Comparison of ENCODE assay signal across 10 cellular contexts in the genomic region with DNA sequence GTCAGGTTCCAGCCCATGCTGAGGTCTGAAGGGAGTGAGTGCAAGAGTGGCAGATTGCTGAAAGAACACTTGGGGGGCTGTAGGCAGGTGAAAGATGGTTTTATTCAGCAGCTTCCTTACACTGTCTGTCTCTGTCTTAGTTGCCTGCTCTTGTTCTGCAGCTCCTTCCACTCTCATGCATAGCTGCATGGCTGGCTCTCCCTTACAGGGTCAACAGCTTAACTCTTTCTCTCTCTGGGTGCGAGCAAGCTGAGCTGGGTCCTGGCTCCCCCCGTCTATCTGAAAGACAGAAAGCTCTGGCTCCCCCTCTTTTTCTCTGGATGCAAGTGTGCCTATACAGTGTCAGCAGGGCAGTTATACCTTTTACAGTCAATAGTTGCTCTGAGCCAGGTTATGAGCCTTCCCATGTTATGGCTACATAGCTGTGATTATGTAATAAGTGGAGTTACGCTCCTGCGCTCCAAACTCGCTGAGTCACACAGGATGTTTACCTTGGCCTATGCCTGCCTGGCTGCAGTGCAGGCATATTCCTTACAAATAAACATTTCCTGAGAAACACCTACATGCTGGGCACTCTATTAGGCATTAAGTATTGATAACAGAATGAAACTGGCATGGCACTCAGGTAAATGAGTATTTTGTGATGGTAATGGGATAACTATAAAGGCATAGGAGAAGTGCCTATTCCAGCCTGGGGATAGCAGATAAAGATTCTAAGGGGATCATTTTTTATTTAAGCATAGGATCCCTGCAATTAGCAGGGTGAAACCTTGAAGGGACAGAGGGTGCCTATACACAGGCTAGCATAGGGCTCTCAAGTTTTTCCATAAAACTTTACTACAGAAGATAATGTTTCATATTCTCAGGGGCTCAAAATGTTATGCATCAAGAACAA.
DNase-seq lines count a peak whose midpoint lies in the region; ATAC-seq and TF ChIP-seq lines count a peak whose summit lies in the region.
"Had no signal": no experiment of that assay in that cellular context is flagged by ENCODE, and none has a peak within 500 bp of the region (broad histone marks: within the 10 kb centered on the region; RNA-seq: fewer than 3 reads in every experiment).

No MANE protein-coding gene starts in this region.

- intact Hi-C loops in PC-3 (cut with micrococcal nuclease) = no loop called here

- H4K8ac ChIP-seq in mesendoderm (ENCODE audit: low read depth, low read length) = no peak overlapping the region

- ATAC-seq in PC-3 = peak; percentile 99
- no peak for ATAC-seq in GM21529 (IDR thresholded peaks at IDR 0.05; ENCODE audit: unreplicated experiment)
- no peak for ATAC-seq in GM21576 (IDR thresholded peaks at IDR 0.05; ENCODE audit: unreplicated experiment)
- no peak for ATAC-seq in GM18858 (IDR thresholded peaks at IDR 0.05; ENCODE audit: unreplicated experiment)

- CTCF ChIA-PET in PC-3 (lab: Charles Lee) = no interaction called here

- DNase-seq in HCEC 1CT = peak; percentile 23
- peak; percentile 83 for DNase-seq in PC-3
- DNase-seq in epithelial cell of proximal tubule (ENCODE audit: low read depth) = peak; percentile 59
- DNase-seq in mesendoderm = peak; percentile 42
- DNase-seq: activated naive CD8-positive, alpha-beta T cell treated with anti-CD3 and anti-CD28 coated beads, Interleukin-2, amount 10 ng/mL, durations not matched to agents 7 days and 5 days; CD4-positive, alpha-beta T cell; NCI-H524 treated with DMSO at 0.1 percent for 48 hours had no signal

- H3K4me1 ChIP-seq in PC-3 (ENCODE audit: insufficient read depth, low read length) = peaks cover 6% of the 10 kb centered on the region
- H3K4me1 ChIP-seq in mesendoderm (ENCODE audit: control insufficient read depth, low read depth, low read length) = no peaks in the 10 kb centered on the region

- H3K4me3 ChIP-seq in PC-3 (ENCODE audit: low read length) = no peak overlapping the region
- H3K4me3 ChIP-seq in epithelial cell of proximal tubule (ENCODE audit: low read depth, low read length) = no peak overlapping the region
- H3K4me3 ChIP-seq in mesendoderm (ENCODE audit: low read length) = no peak overlapping the region

- H3K9ac ChIP-seq in PC-3 (ENCODE audit: low read length) = no peak overlapping the region
- no peak overlapping the region for H3K9ac ChIP-seq in mesendoderm (ENCODE audit: low read length)

- H2AK5ac ChIP-seq in mesendoderm (ENCODE audit: low read length) = no peak overlapping the region

- no peak overlapping the region for H4K5ac ChIP-seq in mesendoderm (ENCODE audit: low read length)

- no peak overlapping the region for H3K56ac ChIP-seq in mesendoderm (ENCODE audit: low read length)

- H2BK120ac ChIP-seq in mesendoderm (ENCODE audit: low read depth, low read length) = no peak overlapping the region

- no peak overlapping the region for H2BK5ac ChIP-seq in mesendoderm (ENCODE audit: low read length)

- no peaks in the 10 kb centered on the region for H4K20me1 ChIP-seq in PC-3 (ENCODE audit: low read length)

- no peaks in the 10 kb centered on the region for H3K9me2 ChIP-seq in PC-3 (replicated peaks; ENCODE audit: low read length)

- H2AFZ ChIP-seq in PC-3 (ENCODE audit: low read length) = no peak overlapping the region

- POLR2A ChIA-PET in PC-3 (lab: Charles Lee; ENCODE audit: unreplicated experiment) = no interaction called here

- TF ChIP-seq CTCF in PC-3 (conservative IDR thresholded peaks at IDR 0.05; ENCODE audit: low read depth, low read length) (no peak), epithelial cell of proximal tubule (conservative IDR thresholded peaks at IDR 0.05; ENCODE audit: low read depth, low read length) (no peak)

- H3K27ac ChIP-seq in PC-3 (ENCODE audit: low read length) = no peak overlapping the region
- no peak overlapping the region for H3K27ac ChIP-seq in mesendoderm (ENCODE audit: low read depth, low read length)

- no peaks in the 10 kb centered on the region for H3K27me3 ChIP-seq in PC-3 (ENCODE audit: low read length)
- no peaks in the 10 kb centered on the region for H3K27me3 ChIP-seq in mesendoderm (ENCODE audit: insufficient read depth, low read length, poor library complexity)

- no peak overlapping the region for H3K23ac ChIP-seq in mesendoderm (ENCODE audit: low read length)

- no peak overlapping the region for H3K18ac ChIP-seq in mesendoderm (ENCODE audit: low read length)

- no CpG with 5 or more reads among the region's 5 CpGs for WGBS in mesendoderm (ENCODE audit: extremely low coverage, insufficient coverage, low lambda C conversion rate)

- H3K4me2 ChIP-seq in PC-3 (ENCODE audit: low read length) = no peak overlapping the region
- H3K4me2 ChIP-seq in mesendoderm (ENCODE audit: low read length) = no peak overlapping the region

- H3K4ac ChIP-seq in mesendoderm (ENCODE audit: low read depth, low read length) = no peak overlapping the region

- H2BK15ac ChIP-seq in mesendoderm (replicated peaks; ENCODE audit: low read depth) = no peak overlapping the region

- H3K36me3 ChIP-seq in PC-3 (ENCODE audit: low read depth, low read length) = no peaks in the 10 kb centered on the region
- H3K36me3 ChIP-seq in mesendoderm (ENCODE audit: control insufficient read depth, insufficient read depth, low read length) = no peaks in the 10 kb centered on the region

- no peaks in the 10 kb centered on the region for H3K79me2 ChIP-seq in PC-3 (ENCODE audit: low read length)
- H3K79me2 ChIP-seq in mesendoderm (ENCODE audit: control insufficient read depth, insufficient read depth, low read length) = no peaks in the 10 kb centered on the region

- no peaks in the 10 kb centered on the region for H3K9me3 ChIP-seq in PC-3 (ENCODE audit: low read length)

- no TSS peak for BruUV-seq in PC-3 (replicated peaks; lab: Mats Ljungman, UMichigan)

- no peaks in the 10 kb centered on the region for H3K79me1 ChIP-seq in mesendoderm (ENCODE audit: low read length)

- H3F3A ChIP-seq in PC-3 (ENCODE audit: low read length, unreplicated experiment) = no peaks in the 10 kb centered on the region

Comparison
In these comparisons a context has a peak if more than half of its experiments do, and no peak if none do; other contexts are left out.
1. DNase-seq: peak in every context shown above with its lines; median percentile 83 in PC-3; 59 in epithelial cell of proximal tubule; 42 in mesendoderm; 23 in HCEC 1CT.